8 cellular contexts compared by ENCODE assay signal in the genomic region with DNA sequence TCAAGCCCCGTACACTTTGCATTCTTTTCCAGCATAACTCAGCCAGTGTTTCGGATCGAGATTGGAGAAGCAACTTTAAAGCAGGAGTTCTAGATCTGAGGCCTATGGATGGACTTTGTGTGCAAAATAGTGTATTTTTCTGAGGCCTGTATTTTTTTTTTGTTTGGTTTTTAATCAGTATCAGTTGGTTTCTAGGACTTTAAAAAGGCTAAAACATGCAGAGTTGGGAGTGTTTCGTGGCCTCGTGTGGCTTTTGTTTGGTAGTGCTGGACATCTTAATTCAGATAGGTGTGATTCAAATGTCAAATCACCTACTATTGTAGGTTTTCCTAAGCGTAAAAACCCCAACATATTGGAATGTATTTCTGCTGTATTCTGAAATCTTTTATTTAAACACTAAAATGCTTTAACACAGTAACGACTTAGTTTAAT. TPM values are rescaled to one million over a fixed set of nuclear protein-coding genes. Genes with fewer than 3 reads are reported as not detected.
A peak's percentile ranks its signal among the peaks of the same experiment; 100 is the strongest.
DNase-seq lines count a peak whose midpoint lies in the region; ATAC-seq and TF ChIP-seq lines count a peak whose summit lies in the region.

No MANE protein-coding gene starts in this region.

- no peaks in the 10 kb centered on the region for H3K9me3 ChIP-seq in adipocyte (ENCODE audit: control insufficient read depth, low read length)
- no peaks in the 10 kb centered on the region for H3K9me3 ChIP-seq in left lung

- H3K27me3 ChIP-seq in adipocyte (replicated peaks; ENCODE audit: control insufficient read depth, insufficient read depth, low read length) = no peaks in the 10 kb centered on the region
- no peaks in the 10 kb centered on the region for H3K27me3 ChIP-seq in left lung

- H3K4me3 ChIP-seq in adipocyte (ENCODE audit: low read length) = peak overlapping the region; percentile 99
- H3K4me3 ChIP-seq in left lung = peak overlapping the region; percentile 95 to 97

- peak; percentile 9 for ATAC-seq in HG03108 (IDR thresholded peaks at IDR 0.05; ENCODE audit: unreplicated experiment)
- peak; percentile 1 for ATAC-seq in left lung
- no peak for ATAC-seq in GM21381 (IDR thresholded peaks at IDR 0.05; ENCODE audit: unreplicated experiment)
- ATAC-seq in HG02678 (IDR thresholded peaks at IDR 0.05; ENCODE audit: unreplicated experiment) = no peak

- peak overlapping the region; percentile 99 for H3K4me3 Mint-ChIP-seq in type B pancreatic cell

- peak overlapping the region; percentile 94 for H3K9ac ChIP-seq in adipocyte (ENCODE audit: low read length)

- intact Hi-C loops in left lung (cut with DNase I) = no loop called here

- H3K36me3 Mint-ChIP-seq in type B pancreatic cell = peaks cover 17% of the 10 kb centered on the region

- peak; percentile 49 for DNase-seq in DMS53 (lab: John Stamatoyannopoulos, UW)
- DNase-seq in adipocyte (ENCODE audit: low read depth) = no peak
- no peak for DNase-seq in left lung
- no peak for DNase-seq in type B pancreatic cell (ENCODE audit: extremely low spot score, unreplicated experiment)
- no peak for DNase-seq in NCI-H1105 treated with DMSO at 0.1 percent for 48 hours (lab: John Stamatoyannopoulos, UW)

- H3K27ac ChIP-seq in left lung = peak overlapping the region; percentile 87 to 92

- H3K4me1 Mint-ChIP-seq in type B pancreatic cell (ENCODE audit: unreplicated experiment) = peaks cover 9% of the 10 kb centered on the region

- no peaks in the 10 kb centered on the region for H3K27me3 Mint-ChIP-seq in type B pancreatic cell

- TF ChIP-seq CTCF in left lung (IDR thresholded peaks at IDR 0.05) (no peak), type B pancreatic cell (conservative IDR thresholded peaks at IDR 0.05) (no peak)

- H3K27ac Mint-ChIP-seq in type B pancreatic cell = peak overlapping the region; percentile 97

- H3K4me1 ChIP-seq in adipocyte (ENCODE audit: control insufficient read depth, insufficient read depth, low read length) = peaks cover 33% of the 10 kb centered on the region
- H3K4me1 ChIP-seq in left lung = peaks cover 0 to 61% of the 10 kb centered on the region in 2 donors

- H3K9me3 Mint-ChIP-seq in type B pancreatic cell = peaks cover 4% of the 10 kb centered on the region

- no peaks in the 10 kb centered on the region for H3K36me3 ChIP-seq in adipocyte (ENCODE audit: control insufficient read depth, insufficient read depth, low read length, severe bottlenecking)
- H3K36me3 ChIP-seq in left lung = peaks cover 0 to 21% of the 10 kb centered on the region in 2 donors

RNA-seq across cellular contexts. Expression of a gene that starts 0.3 kb away (rescaled TPM):
- total RNA-seq in left lung (10 to 100 TPM in 1 of 2 donors, 1 to 10 TPM in 1; 8.6 to 14.2 TPM), type B pancreatic cell (ENCODE audit: low replicate concordance) (6.3 and 6.8 TPM in 2 replicates)

RNA-seq across cellular contexts. Expression of a gene that starts 0.8 kb away (rescaled TPM):
- total RNA-seq in left lung (10 to 100 TPM; 25.5 to 31.0 TPM), type B pancreatic cell (ENCODE audit: low replicate concordance) (28.9 and 31.6 TPM in 2 replicates)

RNA-seq across cellular contexts. Expression of a gene that starts 47.3 kb away (rescaled TPM):
- total RNA-seq in left lung = 10 to 100 TPM; 13.8 to 16.2 TPM
- total RNA-seq in type B pancreatic cell (ENCODE audit: low replicate concordance) = 12.6 and 22.3 TPM in 2 replicates

Comparison
In these comparisons a context has a peak if more than half of its experiments do, and no peak if none do; other contexts are left out.
1. ATAC-seq: peak in HG03108 (single experiment) and left lung (single experiment); none in GM21381 (single experiment) and HG02678 (single experiment).